16 cellular contexts compared by ENCODE assay signal in genomic region chr9:99866398-99866797, GRCh38.
"Had no signal": no experiment of that assay in that cellular context is flagged by ENCODE, and none has a peak within 500 bp of the region (broad histone marks: within the 10 kb centered on the region; RNA-seq: fewer than 3 reads in every experiment).

No MANE protein-coding gene starts in this region.

- H3K4me3 ChIP-seq: cardiac muscle cell, esophagus muscularis mucosa, psoas muscle, right lobe of liver, suprapubic skin had no signal

- H3K36me3 ChIP-seq: cardiac muscle cell, right lobe of liver, suprapubic skin had no signal

- H3K4me1 ChIP-seq: esophagus muscularis mucosa, psoas muscle, right lobe of liver, suprapubic skin had no signal

- ATAC-seq: activated CD8-positive, alpha-beta memory T cell treated with anti-CD3 and anti-CD28 coated beads, Interleukin-2, amount 10 ng/mL, durations not matched to agents 7 days and 5 days; right lobe of liver; stimulated activated naive CD8-positive, alpha-beta T cell treated with anti-CD3 and anti-CD28 coated beads, Interleukin-15, Interleukin-2, amounts not matched to agents 100 U/mL and 50 U/mL, for 24 hours had no signal

- H3K9me3 ChIP-seq: esophagus muscularis mucosa, psoas muscle, right lobe of liver, suprapubic skin had no signal

- H3K27me3 ChIP-seq: cardiac muscle cell, esophagus muscularis mucosa, right lobe of liver, suprapubic skin had no signal

- DNase-seq: activated CD4-positive, alpha-beta memory T cell treated with anti-CD3 and anti-CD28 coated beads for 36 hours; activated CD4-positive, alpha-beta T cell treated with anti-CD3 and anti-CD28 coated beads for 1 hour; activated CD8-positive, alpha-beta memory T cell treated with anti-CD3 and anti-CD28 coated beads, Interleukin-2, amount 10 ng/mL, durations not matched to agents 7 days and 5 days; activated naive CD4-positive, alpha-beta T cell treated with anti-CD3 and anti-CD28 coated beads, Interleukin-2, amount 10 ng/mL, durations not matched to agents 7 days and 5 days; activated T-cell treated with anti-CD3 and anti-CD28 coated beads, Interleukin-2, amount 50 U/mL, for 1 hour; kidney glomerular epithelial cell; mesendoderm; nephron progenitor cell; psoas muscle; right lobe of liver; stimulated activated naive CD8-positive, alpha-beta T cell treated with anti-CD3 and anti-CD28 coated beads, Interleukin-15, Interleukin-2, amounts not matched to agents 100 U/mL and 50 U/mL, for 24 hours; T-helper 9 cell had no signal

- H3K27ac ChIP-seq: cardiac muscle cell, esophagus muscularis mucosa, psoas muscle, right lobe of liver, suprapubic skin, VCaP had no signal
